Comparison of ENCODE assay signal across 1 cellular context in the genomic region with DNA sequence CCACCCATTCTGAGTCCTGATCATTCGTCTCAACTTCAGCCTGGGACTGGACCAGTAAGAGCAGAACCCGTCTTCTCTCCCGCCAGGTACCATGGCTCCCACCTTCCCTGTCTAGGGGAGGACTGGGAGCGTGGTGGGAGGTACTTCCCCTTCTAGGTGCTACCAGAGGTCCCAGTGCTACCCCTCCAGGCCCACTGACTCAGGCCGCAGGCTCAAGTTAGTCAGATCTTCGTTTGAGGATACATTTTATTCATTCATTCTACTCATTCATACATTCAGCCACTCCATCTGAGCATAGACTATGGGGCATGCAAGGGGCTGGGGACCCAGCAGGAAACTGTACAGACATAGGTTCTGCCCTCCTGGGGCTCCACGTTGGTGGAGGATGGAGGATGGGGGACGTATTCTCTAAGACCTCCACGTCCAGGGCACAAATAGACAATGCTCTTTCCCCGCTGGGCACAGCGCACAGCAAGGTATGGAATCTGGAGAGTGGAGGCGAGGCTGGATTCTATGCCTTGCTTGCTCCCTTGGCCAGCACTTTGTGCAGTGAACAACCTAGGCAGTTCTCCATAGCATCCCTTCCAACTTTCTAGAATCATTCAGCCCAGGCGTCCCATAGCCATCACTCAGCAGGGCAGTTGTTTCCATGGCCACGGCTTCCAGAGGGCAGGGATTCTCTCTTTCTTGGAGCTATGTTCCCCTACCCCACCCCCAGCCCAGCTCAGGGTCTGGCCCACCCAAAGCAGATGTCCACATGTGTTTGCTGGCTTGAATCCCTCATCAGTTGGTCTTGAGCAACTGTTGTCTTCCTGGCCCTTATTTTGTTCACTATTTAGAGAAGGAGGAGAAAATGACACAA.
TF ChIP-seq lines count a peak whose summit lies in the region.

No MANE protein-coding gene starts in this region.

TF ChIP-seq in IMR-90, 13 proteins besides CTCF, POLR2A, EP300 and RAD21:
- TF ChIP-seq, protein P1, sequence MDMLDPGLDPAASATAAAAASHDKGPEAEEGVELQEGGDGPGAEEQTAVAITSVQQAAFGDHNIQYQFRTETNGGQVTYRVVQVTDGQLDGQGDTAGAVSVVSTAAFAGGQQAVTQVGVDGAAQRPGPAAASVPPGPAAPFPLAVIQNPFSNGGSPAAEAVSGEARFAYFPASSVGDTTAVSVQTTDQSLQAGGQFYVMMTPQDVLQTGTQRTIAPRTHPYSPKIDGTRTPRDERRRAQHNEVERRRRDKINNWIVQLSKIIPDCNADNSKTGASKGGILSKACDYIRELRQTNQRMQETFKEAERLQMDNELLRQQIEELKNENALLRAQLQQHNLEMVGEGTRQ (IDR thresholded peaks at IDR 0.05; ENCODE audit: low read depth, low read length) = no peak
- no peak for TF ChIP-seq MAZ (IDR thresholded peaks at IDR 0.05; ENCODE audit: borderline replicate concordance, low read depth, low read length)
- TF ChIP-seq CHD1 (IDR thresholded peaks at IDR 0.05; ENCODE audit: low read depth, low read length) = no peak
- no peak for TF ChIP-seq RCOR1 (IDR thresholded peaks at IDR 0.05; ENCODE audit: insufficient replicate concordance, low read length)
- no peak for TF ChIP-seq CEBPB (IDR thresholded peaks at IDR 0.05; ENCODE audit: low read depth, low read length)
